1 cellular context compared by ENCODE assay signal in the genomic region with DNA sequence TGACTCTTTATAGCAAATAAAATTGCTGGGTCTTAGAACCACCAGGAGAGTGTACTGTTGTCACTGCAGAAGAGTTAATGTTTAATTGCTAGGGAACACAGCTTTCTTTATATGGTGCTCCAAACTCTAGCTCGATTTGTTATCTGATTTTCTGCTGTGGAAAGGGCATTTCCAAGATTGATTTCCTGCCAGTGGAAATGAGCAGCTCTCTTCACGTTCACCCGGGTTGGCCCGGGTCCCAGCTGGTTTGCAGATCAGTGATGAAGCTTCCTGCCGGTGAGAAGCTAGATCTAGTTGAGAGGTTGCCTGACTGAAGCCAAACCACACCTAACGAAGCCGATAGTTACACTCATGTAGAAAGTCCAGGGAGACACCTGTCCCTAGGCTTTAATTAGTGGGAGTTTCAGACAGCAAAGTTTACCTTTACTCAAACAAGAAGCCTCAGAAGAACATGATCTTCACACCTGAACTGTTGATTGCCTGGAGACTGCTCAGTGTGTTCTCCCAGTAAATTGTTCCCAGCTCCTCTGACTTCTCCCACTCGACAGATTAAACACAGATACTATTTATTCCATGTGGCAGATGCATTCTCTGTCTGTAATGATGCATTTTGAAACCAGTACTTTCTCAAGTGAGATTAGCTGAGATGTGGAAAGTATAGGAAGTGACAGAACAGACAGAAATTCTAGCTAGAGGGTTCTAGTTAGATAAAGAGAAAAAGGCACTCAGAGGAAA.
TF ChIP-seq lines count a peak whose summit lies in the region.

No MANE protein-coding gene starts in this region.

TF ChIP-seq in HepG2, 621 proteins besides CTCF, POLR2A, EP300 and RAD21 (continued from another document and continues in another):
- TF ChIP-seq, protein P1, sequence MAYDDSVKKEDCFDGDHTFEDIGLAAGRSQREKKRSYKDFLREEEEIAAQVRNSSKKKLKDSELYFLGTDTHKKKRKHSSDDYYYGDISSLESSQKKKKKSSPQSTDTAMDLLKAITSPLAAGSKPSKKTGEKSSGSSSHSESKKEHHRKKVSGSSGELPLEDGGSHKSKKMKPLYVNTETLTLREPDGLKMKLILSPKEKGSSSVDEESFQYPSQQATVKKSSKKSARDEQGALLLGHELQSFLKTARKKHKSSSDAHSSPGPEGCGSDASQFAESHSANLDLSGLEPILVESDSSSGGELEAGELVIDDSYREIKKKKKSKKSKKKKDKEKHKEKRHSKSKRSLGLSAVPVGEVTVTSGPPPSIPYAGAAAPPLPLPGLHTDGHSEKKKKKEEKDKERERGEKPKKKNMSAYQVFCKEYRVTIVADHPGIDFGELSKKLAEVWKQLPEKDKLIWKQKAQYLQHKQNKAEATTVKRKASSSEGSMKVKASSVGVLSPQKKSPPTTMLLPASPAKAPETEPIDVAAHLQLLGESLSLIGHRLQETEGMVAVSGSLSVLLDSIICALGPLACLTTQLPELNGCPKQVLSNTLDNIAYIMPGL (CRISPR knock-in tag; IDR thresholded peaks at IDR 0.05; ENCODE audit: borderline replicate concordance in 1 of 2, low read depth in 1 of 2): no peak
- TF ChIP-seq TBP (CRISPR knock-in tag; IDR thresholded peaks at IDR 0.05): no peak
- TF ChIP-seq THAP11 (CRISPR knock-in tag; IDR thresholded peaks at IDR 0.05): no peak
- no peak for TF ChIP-seq ZNF577 (CRISPR knock-in tag; IDR thresholded peaks at IDR 0.05; ENCODE audit: borderline replicate concordance, low read depth)
- TF ChIP-seq MTA3 (CRISPR knock-in tag; IDR thresholded peaks at IDR 0.05): no peak
- TF ChIP-seq MIXL1 (CRISPR knock-in tag; IDR thresholded peaks at IDR 0.05): peak; percentile 74; the same call in 1 of the 2 replicates
- no peak for TF ChIP-seq ZNF513 (CRISPR knock-in tag; conservative IDR thresholded peaks at IDR 0.05)
- TF ChIP-seq ZNF761 (CRISPR knock-in tag; conservative IDR thresholded peaks at IDR 0.05): no peak
- peak; percentile 49 for TF ChIP-seq XRCC5 (optimal IDR thresholded peaks at IDR 0.05; ENCODE audit: low read length)
- TF ChIP-seq ZNF230 (CRISPR knock-in tag; IDR thresholded peaks at IDR 0.05): no peak
- no peak for TF ChIP-seq PHF8 (CRISPR knock-in tag; IDR thresholded peaks at IDR 0.05)
- TF ChIP-seq WIZ (CRISPR knock-in tag; IDR thresholded peaks at IDR 0.05): no peak
- TF ChIP-seq TGIF2 (CRISPR knock-in tag; IDR thresholded peaks at IDR 0.05): peak; percentile 18; the same call in 1 of the 2 replicates
- TF ChIP-seq POLR2G (IDR thresholded peaks at IDR 0.05; ENCODE audit: low read depth, low read length): peak; percentile 57
- no peak for TF ChIP-seq ZNF343 (CRISPR knock-in tag; IDR thresholded peaks at IDR 0.05)
- TF ChIP-seq TFAP4 (IDR thresholded peaks at IDR 0.05; ENCODE audit: borderline replicate concordance, low read depth): peak; percentile 95
- TF ChIP-seq TCF7L2 (IDR thresholded peaks at IDR 0.05; ENCODE audit: low read depth, low read length): no peak
- no peak for TF ChIP-seq ZNF749 (CRISPR knock-in tag; IDR thresholded peaks at IDR 0.05; ENCODE audit: borderline replicate concordance)
- TF ChIP-seq ZNF10 (CRISPR knock-in tag; IDR thresholded peaks at IDR 0.05; ENCODE audit: borderline replicate concordance, low read depth): no peak
- TF ChIP-seq KLF13 (CRISPR knock-in tag; IDR thresholded peaks at IDR 0.05): no peak
- TF ChIP-seq ZNF136 (CRISPR knock-in tag; IDR thresholded peaks at IDR 0.05; ENCODE audit: low read depth): no peak
- no peak for TF ChIP-seq ZNF484 (CRISPR knock-in tag; IDR thresholded peaks at IDR 0.05; ENCODE audit: borderline replicate concordance, low read depth)
- no peak for TF ChIP-seq NFE2L1 (CRISPR knock-in tag; IDR thresholded peaks at IDR 0.05; ENCODE audit: borderline replicate concordance)
- no peak for TF ChIP-seq MTERF4 (CRISPR knock-in tag; IDR thresholded peaks at IDR 0.05)
- peak; percentile 95 for TF ChIP-seq ARID3A (IDR thresholded peaks at IDR 0.05; ENCODE audit: low read depth, low read length)
- no peak; the same call in 1 of the 2 replicates for TF ChIP-seq ZNF264 (CRISPR knock-in tag; IDR thresholded peaks at IDR 0.05)
- no peak for TF ChIP-seq HOXA7 (CRISPR knock-in tag; IDR thresholded peaks at IDR 0.05)
- TF ChIP-seq, protein P2, sequence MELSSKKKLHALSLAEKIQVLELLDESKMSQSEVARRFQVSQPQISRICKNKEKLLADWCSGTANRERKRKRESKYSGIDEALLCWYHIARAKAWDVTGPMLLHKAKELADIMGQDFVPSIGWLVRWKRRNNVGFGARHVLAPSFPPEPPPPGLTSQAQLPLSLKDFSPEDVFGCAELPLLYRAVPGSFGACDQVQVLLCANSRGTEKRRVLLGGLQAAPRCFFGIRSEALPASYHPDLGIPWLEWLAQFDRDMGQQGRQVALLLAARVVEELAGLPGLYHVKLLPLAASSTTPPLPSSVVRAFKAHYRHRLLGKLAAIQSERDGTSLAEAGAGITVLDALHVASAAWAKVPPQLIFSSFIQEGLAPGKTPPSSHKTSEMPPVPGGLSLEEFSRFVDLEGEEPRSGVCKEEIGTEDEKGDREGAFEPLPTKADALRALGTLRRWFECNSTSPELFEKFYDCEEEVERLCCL (CRISPR knock-in tag; IDR thresholded peaks at IDR 0.05; ENCODE audit: borderline replicate concordance): no peak
- TF ChIP-seq ZC3H4 (CRISPR knock-in tag; IDR thresholded peaks at IDR 0.05; ENCODE audit: borderline replicate concordance): no peak
- no peak for TF ChIP-seq ZNF121 (CRISPR knock-in tag; IDR thresholded peaks at IDR 0.05)
- peak; percentile 67 for TF ChIP-seq ZNF574 (CRISPR knock-in tag; IDR thresholded peaks at IDR 0.05)
- no peak for TF ChIP-seq ZFP90 (CRISPR knock-in tag; IDR thresholded peaks at IDR 0.05; ENCODE audit: borderline replicate concordance)
- no peak for TF ChIP-seq STAT5B (CRISPR knock-in tag; IDR thresholded peaks at IDR 0.05)
- TF ChIP-seq ZBTB10 (CRISPR knock-in tag; IDR thresholded peaks at IDR 0.05; ENCODE audit: borderline replicate concordance): no peak
- 0 out of 2 replicates have a peak, but pooled peaks have one; percentile 77 for TF ChIP-seq ZIK1 (CRISPR knock-in tag; IDR thresholded peaks at IDR 0.05; ENCODE audit: borderline replicate concordance, low read depth)
- TF ChIP-seq ZNF124 (CRISPR knock-in tag; IDR thresholded peaks at IDR 0.05): no peak
- TF ChIP-seq YEATS4 (CRISPR knock-in tag; IDR thresholded peaks at IDR 0.05; ENCODE audit: borderline replicate concordance): no peak
- TF ChIP-seq ZNF382 (CRISPR knock-in tag; IDR thresholded peaks at IDR 0.05; ENCODE audit: borderline replicate concordance): no peak
- TF ChIP-seq PCBP2 (optimal IDR thresholded peaks at IDR 0.05; ENCODE audit: low read depth, low read length, poor library complexity, severe bottlenecking): no peak
- no peak for TF ChIP-seq SNAI1 (CRISPR knock-in tag; IDR thresholded peaks at IDR 0.05; ENCODE audit: borderline replicate concordance)
- TF ChIP-seq ATF4 (CRISPR knock-in tag; IDR thresholded peaks at IDR 0.05): no peak; a peak in 1 of 4 replicates
- TF ChIP-seq TRIM24 (CRISPR knock-in tag; IDR thresholded peaks at IDR 0.05): no peak
- no peak for TF ChIP-seq CAMTA2 (CRISPR knock-in tag; IDR thresholded peaks at IDR 0.05; ENCODE audit: borderline replicate concordance)
- TF ChIP-seq TMF1 (CRISPR knock-in tag; IDR thresholded peaks at IDR 0.05; ENCODE audit: low read depth): no peak
- no peak for TF ChIP-seq HES4 (CRISPR knock-in tag; IDR thresholded peaks at IDR 0.05; ENCODE audit: borderline replicate concordance)
- TF ChIP-seq IRF1 (CRISPR knock-in tag; IDR thresholded peaks at IDR 0.05; ENCODE audit: low read depth): no peak
- no peak for TF ChIP-seq FOXM1 (CRISPR knock-in tag; IDR thresholded peaks at IDR 0.05)
- TF ChIP-seq NFATC3 (CRISPR knock-in tag; IDR thresholded peaks at IDR 0.05): no peak
- TF ChIP-seq PRMT3 (CRISPR knock-in tag; IDR thresholded peaks at IDR 0.05; ENCODE audit: borderline replicate concordance, low read depth): no peak
- TF ChIP-seq ZBTB1 (CRISPR knock-in tag; IDR thresholded peaks at IDR 0.05; ENCODE audit: borderline replicate concordance): no peak; the same call in 1 of the 2 replicates
- no peak for TF ChIP-seq ZNF530 (CRISPR knock-in tag; IDR thresholded peaks at IDR 0.05; ENCODE audit: low read depth)
